In genomic region chr7:131867461-131867860, GRCh38 we compare ENCODE assay signal across 10 cellular contexts.
"Had no signal": no experiment of that assay in that cellular context is flagged by ENCODE, and none has a peak within 500 bp of the region (broad histone marks: within the 10 kb centered on the region; RNA-seq: fewer than 3 reads in every experiment).

No MANE protein-coding gene starts in this region.

- H3K36me3 ChIP-seq: HAP-1 had no signal

- H2AFZ ChIP-seq: GM23248 had no signal

- H3K9me3 Mint-ChIP-seq: H9, HFFc6 had no signal

- H3K4me1 Mint-ChIP-seq: H9 had no signal

- ATAC-seq: HCT116 had no signal

- DNase-seq: GM23248, GOT3, H7, H9, HCEC 1CT, HFFc6 had no signal

- H3K4me1 ChIP-seq: HAP-1 had no signal

- H3K27ac Mint-ChIP-seq: H9, HFFc6 had no signal

- H3K9me3 ChIP-seq: HAP-1 had no signal

- FAIRE-seq: H1, H54 had no signal

- H3K4me3 ChIP-seq: GM23248, HAP-1 had no signal

- H3K27ac ChIP-seq: GM23248 had no signal

- H3K4me3 Mint-ChIP-seq: H9, HFFc6 had no signal

- H3K9ac ChIP-seq: GM23248 had no signal
